ENCODE assay signal across 19 cellular contexts in the genomic region with DNA sequence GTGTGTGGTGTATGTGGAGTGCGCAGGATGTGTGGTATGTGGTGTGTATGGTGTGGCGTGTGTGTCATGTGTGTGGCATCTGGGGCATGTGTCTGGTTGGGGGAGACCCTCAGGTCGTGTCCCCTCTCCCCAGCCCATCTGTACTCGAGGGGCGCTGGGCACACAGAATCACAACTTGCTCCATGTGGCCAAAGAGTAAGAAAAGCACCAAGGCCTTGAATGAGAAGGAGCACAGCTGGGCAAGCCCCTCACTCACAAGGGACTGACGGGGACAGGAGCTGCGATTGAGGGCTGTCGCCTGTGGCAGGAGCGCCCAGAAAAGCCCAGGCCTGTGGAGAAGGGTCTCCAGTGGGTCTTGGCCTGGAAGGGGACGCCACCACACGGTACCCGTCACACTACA.
DNase-seq lines count a peak whose midpoint lies in the region; ATAC-seq and TF ChIP-seq lines count a peak whose summit lies in the region.
"Had no signal": no experiment of that assay in that cellular context is flagged by ENCODE, and none has a peak within 500 bp of the region (broad histone marks: within the 10 kb centered on the region; RNA-seq: fewer than 3 reads in every experiment).

No MANE protein-coding gene starts in this region.

- H3K4me1 ChIP-seq in H9 (ENCODE audit: insufficient read depth, low read length) (no peaks in the 10 kb centered on the region), esophagus muscularis mucosa (no peaks in the 10 kb centered on the region), PC-9 (replicated peaks; ENCODE audit: insufficient read depth) (no peaks in the 10 kb centered on the region)
- H3K4me1 ChIP-seq: BLaER1, SJSA1 had no signal

- no peak for ATAC-seq in HG02870 (IDR thresholded peaks at IDR 0.05; ENCODE audit: unreplicated experiment)
- ATAC-seq: Right ventricle myocardium inferior had no signal

- H3K27ac ChIP-seq in H9 (ENCODE audit: insufficient read length, low read depth, low read length) (no peak overlapping the region), neural cell (ENCODE audit: low read length) (peak overlapping the region; percentile 40), esophagus muscularis mucosa (replicated peaks in 1 of 4) (no peak overlapping the region), PC-9 (no peak overlapping the region)
- H3K27ac ChIP-seq: BLaER1, SJSA1 had no signal

- no peak overlapping the region for H3T11ph ChIP-seq in H9 (ENCODE audit: low read length)

- H3K4me3 ChIP-seq in H7 (ENCODE audit: insufficient read depth, low read depth, low read length) = no peak overlapping the region
- no peak overlapping the region for H3K4me3 ChIP-seq in neural cell (ENCODE audit: low read length)
- no peak overlapping the region for H3K4me3 ChIP-seq in esophagus muscularis mucosa
- no peak overlapping the region for H3K4me3 ChIP-seq in PC-9
- H3K4me3 ChIP-seq: BLaER1, SJSA1 had no signal

- H3K27me3 ChIP-seq in H7 (ENCODE audit: control insufficient read depth, insufficient read depth, low read length) (no peaks in the 10 kb centered on the region), H9 (ENCODE audit: insufficient read depth, low read length) (no peaks in the 10 kb centered on the region), neural cell (ENCODE audit: insufficient read depth, low read depth, low read length) (no peaks in the 10 kb centered on the region), esophagus muscularis mucosa (no peaks in the 10 kb centered on the region), PC-9 (ENCODE audit: insufficient read depth, low read depth) (no peaks in the 10 kb centered on the region)
- H3K27me3 ChIP-seq: BLaER1, SJSA1 had no signal

- H3K9me3 Mint-ChIP-seq in H9 = no peaks in the 10 kb centered on the region
- peaks cover 2% of the 10 kb centered on the region for H3K9me3 Mint-ChIP-seq in glutamatergic neuron (ENCODE audit: unreplicated experiment)
- H3K9me3 Mint-ChIP-seq: CD4-positive, alpha-beta T cell; HFFc6; IgD-negative memory B cell had no signal

- no peak overlapping the region for H2BK20ac ChIP-seq in H9 (ENCODE audit: low read depth, low read length, poor library complexity, severe bottlenecking)

- H3K4me1 Mint-ChIP-seq in H9 (no peaks in the 10 kb centered on the region), glutamatergic neuron (ENCODE audit: low read depth, unreplicated experiment) (peaks cover 6% of the 10 kb centered on the region)
- H3K4me1 Mint-ChIP-seq: IgD-negative memory B cell had no signal

- no peak overlapping the region for H2AK5ac ChIP-seq in H9 (ENCODE audit: insufficient read length, low read length)

- H3K23ac ChIP-seq in H9 (ENCODE audit: insufficient read length, low read depth, low read length) = no peak overlapping the region

- peaks cover 2% of the 10 kb centered on the region for H4K20me1 ChIP-seq in H9 (ENCODE audit: control insufficient read depth, insufficient read depth, insufficient read length)
- H4K20me1 ChIP-seq in neural cell (ENCODE audit: insufficient read depth) = no peaks in the 10 kb centered on the region
- H4K20me1 ChIP-seq in PC-9 (ENCODE audit: insufficient read depth) = no peaks in the 10 kb centered on the region
- H4K20me1 ChIP-seq: BLaER1 had no signal

- no TSS peak for BruUV-seq in PC-9 (replicated peaks; lab: Mats Ljungman, UMichigan)

- TF ChIP-seq CTCF in H9 (conservative IDR thresholded peaks at IDR 0.05) (no peak), glutamatergic neuron (IDR thresholded peaks at IDR 0.05; ENCODE audit: partially characterized antibody, unreplicated experiment) (no peak), neural cell (IDR thresholded peaks at IDR 0.05; ENCODE audit: poor library complexity, severe bottlenecking) (no peak), esophagus muscularis mucosa (IDR thresholded peaks at IDR 0.05) (no peak), PC-9 (conservative IDR thresholded peaks at IDR 0.05) (no peak)

- no peak for TF ChIP-seq POLR2A in esophagus muscularis mucosa (IDR thresholded peaks at IDR 0.05; ENCODE audit: low read depth)

- H3K36me3 ChIP-seq in H7 (replicated peaks; ENCODE audit: control insufficient read depth, insufficient read depth, low read length) (no peaks in the 10 kb centered on the region; the same call in 1 of the 2 replicates), neural cell (ENCODE audit: insufficient read depth, low read length) (no peaks in the 10 kb centered on the region), esophagus muscularis mucosa (peaks cover 11 to 43% (median 31%) of the 10 kb centered on the region in 4 donors), PC-9 (ENCODE audit: low read depth) (no peaks in the 10 kb centered on the region; the same call in 1 of the 2 replicates)
- H3K36me3 ChIP-seq: BLaER1 had no signal

- H2BK12ac ChIP-seq in H9 (ENCODE audit: insufficient read length, low read depth, low read length) = no peak overlapping the region

- no peaks in the 10 kb centered on the region for H3K79me1 ChIP-seq in H9 (ENCODE audit: insufficient read depth, low read depth, low read length, poor library complexity, severe bottlenecking)

- H3K4me3 Mint-ChIP-seq in H9 (no peak overlapping the region), glutamatergic neuron (ENCODE audit: unreplicated experiment) (no peak overlapping the region)
- H3K4me3 Mint-ChIP-seq: CD4-positive, alpha-beta T cell; HFFc6; IgD-negative memory B cell had no signal

- H3K27ac Mint-ChIP-seq in H9 = peak overlapping the region in 1 of 3 experiments; percentile 17; a peak in 1 of 7 replicates
- H3K27ac Mint-ChIP-seq in glutamatergic neuron (ENCODE audit: unreplicated experiment) = peak overlapping the region; percentile 33
- H3K27ac Mint-ChIP-seq: CD4-positive, alpha-beta T cell; HFFc6; IgD-negative memory B cell had no signal

- H4K8ac ChIP-seq in H9 (replicated peaks; ENCODE audit: insufficient read length, low read depth, low read length) = no peak overlapping the region

- H3F3A ChIP-seq in neural cell (ENCODE audit: insufficient read depth, low read length, poor library complexity, severe bottlenecking) (no peaks in the 10 kb centered on the region), PC-9 (ENCODE audit: insufficient read depth, low read depth) (peaks cover 3% of the 10 kb centered on the region; the same call in 1 of the 2 replicates)

- DNase-seq in H7 (peak; percentile 30), H9 (peak; percentile 14), glutamatergic neuron (peak; percentile 12), A172 (ENCODE audit: low spot score) (no peak), esophagus muscularis mucosa (ENCODE audit: extremely low spot score) (no peak), PC-9 (no peak)
- DNase-seq: ACHN, COR-L47, DMS79, HFFc6, NCI-H1105 treated with DMSO at 0.1 percent for 48 hours, NCI-H2029 treated with DMSO at 0.1 percent for 48 hours had no signal

- no peaks in the 10 kb centered on the region; a peak in 2 of 7 replicates for H3K36me3 Mint-ChIP-seq in H9 (ENCODE audit: insufficient read depth in 1 of 3, low read depth in 3 of 3)
- no peaks in the 10 kb centered on the region for H3K36me3 Mint-ChIP-seq in glutamatergic neuron (ENCODE audit: unreplicated experiment)

- no peaks in the 10 kb centered on the region for H3K9me2 ChIP-seq in neural cell (ENCODE audit: insufficient read depth, low read length)
- H3K9me2 ChIP-seq in PC-9 (ENCODE audit: insufficient read depth) = no peaks in the 10 kb centered on the region

- intact Hi-C loops in esophagus muscularis mucosa (cut with DNase I) (no loop called here), PC-9 (cut with micrococcal nuclease; ENCODE audit: unreplicated experiment) (no loop called here)

- H2BK120ac ChIP-seq in H9 (ENCODE audit: low read depth, low read length, poor library complexity, severe bottlenecking) = no peak overlapping the region

- no peak overlapping the region for H2BK15ac ChIP-seq in H9 (ENCODE audit: low read depth, low read length)

- H2BK5ac ChIP-seq in H9 (ENCODE audit: insufficient read length, low read length) = no peak overlapping the region

- no peak overlapping the region for H3K18ac ChIP-seq in H9 (ENCODE audit: insufficient read length, low read depth, low read length)

- H3K23me2 ChIP-seq in H9 (ENCODE audit: insufficient read length, low read depth, low read length, poor library complexity, severe bottlenecking) = no peaks in the 10 kb centered on the region

- WGBS in H9 (ENCODE audit: extremely low coverage, insufficient read length, low lambda C conversion rate) = no CpG with 5 or more reads among the region's 12 CpGs
- 94% methylated on average over 9 of the region's 12 CpGs for WGBS in esophagus muscularis mucosa

- H3K9ac ChIP-seq in H9 (ENCODE audit: extremely low read depth, insufficient read length, low read length) (no peak overlapping the region), neural cell (ENCODE audit: low read length) (no peak overlapping the region)
- H3K9ac ChIP-seq: BLaER1 had no signal

- H3K4ac ChIP-seq in H9 (ENCODE audit: low read depth, low read length) = no peak overlapping the region

- TF ChIP-seq EP300 in neural cell (conservative IDR thresholded peaks at IDR 0.05; ENCODE audit: poor library complexity, severe bottlenecking) (no peak), esophagus muscularis mucosa (IDR thresholded peaks at IDR 0.05) (no peak)

- CTCF ChIA-PET in PC-9 (lab: Charles Lee) = no interaction called here

- no peak overlapping the region for H4K5ac ChIP-seq in H9 (ENCODE audit: insufficient read length, low read depth, low read length)

- TF ChIP-seq RAD21 in neural cell (conservative IDR thresholded peaks at IDR 0.05) = no peak

- no peak overlapping the region for H3K56ac ChIP-seq in H9 (ENCODE audit: insufficient read length, low read depth, low read length)

- H3K4me2 ChIP-seq in H9 (ENCODE audit: insufficient read depth, insufficient read length, low read length) (no peak overlapping the region), neural cell (ENCODE audit: low read length) (no peak overlapping the region), PC-9 (no peak overlapping the region)
- H3K4me2 ChIP-seq: BLaER1 had no signal

- POLR2A ChIA-PET in PC-9 (lab: Charles Lee; ENCODE audit: unreplicated experiment) = interaction anchor here (0.7 kb wide), 1 partner anchor 289 kb away, joined by 6 read pairs; no protein-coding TSS in a partner anchor

- no peaks in the 10 kb centered on the region for H3K79me2 ChIP-seq in H9 (ENCODE audit: insufficient read depth, low read length)
- H3K79me2 ChIP-seq in neural cell (replicated peaks; ENCODE audit: insufficient read depth, low read length) = no peaks in the 10 kb centered on the region
- no peaks in the 10 kb centered on the region for H3K79me2 ChIP-seq in PC-9 (ENCODE audit: low read depth)

- H3K27me3 Mint-ChIP-seq in H9 (ENCODE audit: low read depth) (no peaks in the 10 kb centered on the region), glutamatergic neuron (ENCODE audit: unreplicated experiment) (peaks cover 5% of the 10 kb centered on the region)
- H3K27me3 Mint-ChIP-seq: CD4-positive, alpha-beta T cell; IgD-negative memory B cell had no signal

- H2AFZ ChIP-seq in H9 (ENCODE audit: low read length) = no peak overlapping the region
- no peak overlapping the region for H2AFZ ChIP-seq in neural cell (ENCODE audit: low read depth, low read length)
- no peak overlapping the region for H2AFZ ChIP-seq in PC-9

- H3K14ac ChIP-seq in H9 (ENCODE audit: insufficient read depth, low read length) = no peak overlapping the region

- no peak overlapping the region for H4K91ac ChIP-seq in H9 (ENCODE audit: insufficient read length, low read depth, low read length)

- H3K9me3 ChIP-seq in H9 (ENCODE audit: control insufficient read depth, low read depth, low read length) (no peaks in the 10 kb centered on the region), neural cell (ENCODE audit: low read length) (no peaks in the 10 kb centered on the region), esophagus muscularis mucosa (no peaks in the 10 kb centered on the region), PC-9 (ENCODE audit: insufficient read depth, low read depth) (no peaks in the 10 kb centered on the region)
- H3K9me3 ChIP-seq: BLaER1, SJSA1 had no signal

Comparison
In these comparisons a context has a peak if more than half of its experiments do, and no peak if none do; other contexts are left out.
1. DNase-seq: peak in H7 (single experiment), H9 (single experiment) and glutamatergic neuron (single experiment); none in A172 (single experiment), esophagus muscularis mucosa (single experiment) and PC-9 (0 of 2).